12 cellular contexts compared by ENCODE assay signal in the genomic region with DNA sequence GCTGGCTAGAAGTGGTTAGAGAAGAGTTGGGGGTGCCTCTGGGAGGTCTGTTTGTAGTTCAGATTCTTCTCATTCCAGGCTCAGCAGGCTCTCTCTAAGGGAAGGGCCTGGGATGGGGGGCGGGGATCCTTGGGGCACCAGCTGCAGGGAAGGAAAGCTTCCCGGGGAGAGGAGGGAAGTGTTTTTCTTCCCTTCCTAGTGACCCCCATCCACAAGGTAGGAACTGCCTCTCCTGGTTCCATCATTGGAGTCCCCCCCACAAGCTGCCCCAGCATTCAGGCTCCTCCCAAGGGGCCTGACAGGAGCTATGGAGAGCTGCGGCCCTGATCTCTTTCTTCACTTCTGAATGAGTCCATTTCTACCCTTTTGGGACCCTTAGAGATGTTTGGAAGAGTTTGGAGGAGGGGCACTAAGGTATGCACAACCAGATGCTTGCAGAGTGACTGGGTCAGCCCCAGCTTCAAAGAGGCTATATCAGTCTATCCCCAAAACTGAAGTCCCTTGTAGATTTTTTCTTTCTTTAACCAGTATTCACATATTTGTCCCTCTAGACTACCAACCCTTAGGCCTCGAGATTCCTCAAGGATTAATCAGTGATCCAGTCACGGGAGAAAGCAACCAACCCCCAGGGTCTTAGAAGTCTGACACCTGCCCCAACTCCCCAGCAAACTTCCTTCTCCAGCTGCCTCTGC. TPM values are rescaled to one million over a fixed set of nuclear protein-coding genes. Genes with fewer than 3 reads are reported as not detected.
A peak's percentile ranks its signal among the peaks of the same experiment; 100 is the strongest.
DNase-seq lines count a peak whose midpoint lies in the region; ATAC-seq and TF ChIP-seq lines count a peak whose summit lies in the region.
"Had no signal": no experiment of that assay in that cellular context is flagged by ENCODE, and none has a peak within 500 bp of the region (broad histone marks: within the 10 kb centered on the region; RNA-seq: fewer than 3 reads in every experiment).

No MANE protein-coding gene starts in this region.

- no peaks in the 10 kb centered on the region for H3K9me3 Mint-ChIP-seq in stimulated activated naive CD8-positive, alpha-beta T cell treated with anti-CD3 and anti-CD28 coated beads, Interleukin-15, amount 100 ng/mL, for 72 hours
- H3K9me3 Mint-ChIP-seq: stimulated activated effector memory CD8-positive, alpha-beta T cell treated with anti-CD3 and anti-CD28 coated beads, Interleukin-12 subunit alpha, Interleukin-12 subunit beta, amount 100 ng/mL, for 72 hours had no signal

- H3K27ac Mint-ChIP-seq in stimulated activated naive CD8-positive, alpha-beta T cell treated with anti-CD3 and anti-CD28 coated beads, Interleukin-15, amount 100 ng/mL, for 72 hours = peak overlapping the region in 1 of 2 donors; percentile 29
- H3K27ac Mint-ChIP-seq: stimulated activated effector memory CD8-positive, alpha-beta T cell treated with anti-CD3 and anti-CD28 coated beads, Interleukin-12 subunit alpha, Interleukin-12 subunit beta, amount 100 ng/mL, for 72 hours had no signal

- no peak overlapping the region for H3K4me3 Mint-ChIP-seq in stimulated activated naive CD8-positive, alpha-beta T cell treated with anti-CD3 and anti-CD28 coated beads, Interleukin-15, amount 100 ng/mL, for 72 hours
- H3K4me3 Mint-ChIP-seq: stimulated activated effector memory CD8-positive, alpha-beta T cell treated with anti-CD3 and anti-CD28 coated beads, Interleukin-12 subunit alpha, Interleukin-12 subunit beta, amount 100 ng/mL, for 72 hours had no signal

- DNase-seq in A172 (ENCODE audit: low spot score) = peak; percentile 98
- DNase-seq in HS-27A (ENCODE audit: low read depth) = peak; percentile 86
- DNase-seq in astrocyte of the cerebellum (ENCODE audit: low read depth) = peak; percentile 79
- DNase-seq in iPS-NIHi7 (ENCODE audit: extremely low spot score) = peak; percentile 82
- no peak for DNase-seq in stimulated activated naive CD8-positive, alpha-beta T cell treated with anti-CD3 and anti-CD28 coated beads, Interleukin-15, amount 100 ng/mL, for 72 hours
- no peak for DNase-seq in SKM-1 treated with dmso at 0.1 percent for 144 hours (lab: John Stamatoyannopoulos, UW; ENCODE audit: unreplicated experiment)
- DNase-seq: BE2C, NCI-H524, pancreas had no signal

- ATAC-seq in GM21529 (IDR thresholded peaks at IDR 0.05; ENCODE audit: unreplicated experiment) (no peak), HG02885 (IDR thresholded peaks at IDR 0.05; ENCODE audit: poor library complexity, unreplicated experiment) (no peak)
- no peak for ATAC-seq in stimulated activated naive CD8-positive, alpha-beta T cell treated with anti-CD3 and anti-CD28 coated beads, Interleukin-15, amount 100 ng/mL, for 72 hours
- ATAC-seq: pancreas; stimulated activated effector memory CD8-positive, alpha-beta T cell treated with anti-CD3 and anti-CD28 coated beads, Interleukin-12 subunit alpha, Interleukin-12 subunit beta, amount 100 ng/mL, for 72 hours had no signal

- peaks cover 8% of the 10 kb centered on the region for H3K4me1 Mint-ChIP-seq in stimulated activated naive CD8-positive, alpha-beta T cell treated with anti-CD3 and anti-CD28 coated beads, Interleukin-15, amount 100 ng/mL, for 72 hours
- H3K4me1 Mint-ChIP-seq: stimulated activated effector memory CD8-positive, alpha-beta T cell treated with anti-CD3 and anti-CD28 coated beads, Interleukin-12 subunit alpha, Interleukin-12 subunit beta, amount 100 ng/mL, for 72 hours had no signal

- in situ Hi-C loops in astrocyte of the cerebellum (cut with HindIII; ENCODE audit: low sequenced_read_pairs) = no loop called here

- no peak overlapping the region for H3K4me3 ChIP-seq in astrocyte of the cerebellum (ENCODE audit: low read depth, low read length)
- H3K4me3 ChIP-seq: pancreas had no signal

- TF ChIP-seq CTCF in astrocyte of the cerebellum (IDR thresholded peaks at IDR 0.05; ENCODE audit: low read depth, low read length, missing control alignments) = no peak

- peaks cover 76% of the 10 kb centered on the region for H3K27me3 Mint-ChIP-seq in stimulated activated naive CD8-positive, alpha-beta T cell treated with anti-CD3 and anti-CD28 coated beads, Interleukin-15, amount 100 ng/mL, for 72 hours

RNA-seq across cellular contexts. Expression of a gene that starts 13.9 kb away (rescaled TPM):
- total RNA-seq in A172 (2014; rRNA removed; shearing (Covaris generic)) = 18.2 and 24.4 TPM in 2 replicates

RNA-seq across cellular contexts. Expression of a gene that starts 40.2 kb away (rescaled TPM):
- total RNA-seq in A172 (2014; rRNA removed; shearing (Covaris generic)) = 13.6 and 19.3 TPM in 2 replicates

Comparison
In these comparisons a context has a peak if more than half of its experiments do, and no peak if none do; other contexts are left out.
1. DNase-seq: peak in A172 (single experiment), HS-27A (single experiment), astrocyte of the cerebellum (single experiment) and iPS-NIHi7 (single experiment); none in stimulated activated naive CD8-positive, alpha-beta T cell treated with anti-CD3 and anti-CD28 coated beads, Interleukin-15, amount 100 ng/mL, for 72 hours (0 of 2) and SKM-1 treated with dmso at 0.1 percent for 144 hours (single experiment).